10 cellular contexts compared by ENCODE assay signal in genomic region chr6:37209461-37210205, GRCh38. TPM values are rescaled to one million over a fixed set of nuclear protein-coding genes. Genes with fewer than 3 reads are reported as not detected.
DNase-seq lines count a peak whose midpoint lies in the region; ATAC-seq and TF ChIP-seq lines count a peak whose summit lies in the region.
"Had no signal": no experiment of that assay in that cellular context is flagged by ENCODE, and none has a peak within 500 bp of the region (broad histone marks: within the 10 kb centered on the region; RNA-seq: fewer than 3 reads in every experiment).

No MANE protein-coding gene starts in this region.

- POLR2A ChIA-PET in activated CD4-positive, alpha-beta memory T cell treated with anti-CD3 and anti-CD28 coated beads, Interleukin-2, amount 10 ng/mL, durations not matched to agents 7 days and 5 days (lab: Charles Lee) = interaction anchor here (0.8 to 17.3 kb wide), 13 partner anchors 10 to 224 kb away, joined by 3 to 525 read pairs (median 5); partner anchors contain the start of genes CMTR1, MTCH1, PIM1 and TBC1D22B

- H3K9ac ChIP-seq in OCI-LY3 (ENCODE audit: low read length) = peak overlapping the region; percentile 31; the same call in 1 of the 2 replicates

- H3K9me3 ChIP-seq in OCI-LY3 (ENCODE audit: insufficient read depth, low read length) = no peaks in the 10 kb centered on the region
- H3K9me3 ChIP-seq: MG63 had no signal

- H3K36me3 ChIP-seq in OCI-LY3 (replicated peaks; ENCODE audit: low read depth, low read length) = no peaks in the 10 kb centered on the region
- H3K36me3 ChIP-seq: MG63 had no signal

- peak overlapping the region; percentile 14 for H3K4me2 ChIP-seq in OCI-LY3 (ENCODE audit: low read length)

- CTCF ChIA-PET in activated CD4-positive, alpha-beta memory T cell treated with anti-CD3 and anti-CD28 coated beads, Interleukin-2, amount 10 ng/mL, durations not matched to agents 7 days and 5 days (lab: Charles Lee) = interaction anchor here (0.5 to 17.3 kb wide), 36 partner anchors 9 to 450 kb away, joined by 3 to 786 read pairs (median 4); partner anchors contain the start of genes C6orf89, MTCH1, PIM1 and TBC1D22B

- no peaks in the 10 kb centered on the region for H3K27me3 ChIP-seq in OCI-LY3 (ENCODE audit: low read depth, low read length)
- H3K27me3 ChIP-seq: MG63 had no signal

- H3K27ac ChIP-seq in OCI-LY3 (ENCODE audit: low read length) = peak overlapping the region; percentile 22
- H3K27ac ChIP-seq: C4-2B had no signal

- DNase-seq in activated CD4-positive, alpha-beta memory T cell treated with anti-CD3 and anti-CD28 coated beads, Interleukin-2, amount 10 ng/mL, durations not matched to agents 7 days and 5 days = peak; percentile 55
- DNase-seq in stimulated activated CD4-positive, alpha-beta T cell treated with anti-CD3 and anti-CD28 coated beads, Interleukin-4, amount 100 ng/mL, for 1 hour = peak; percentile 27
- DNase-seq in DMS153 (lab: John Stamatoyannopoulos, UW) (no peak), DMS53 treated with DMSO at 0.1 percent for 48 hours (lab: John Stamatoyannopoulos, UW; ENCODE audit: unreplicated experiment) (no peak), COR-L47 (lab: John Stamatoyannopoulos, UW) (no peak)

- no peaks in the 10 kb centered on the region for H3K36me3 Mint-ChIP-seq in activated CD4-positive, alpha-beta memory T cell treated with anti-CD3 and anti-CD28 coated beads, Interleukin-2, amount 10 ng/mL, durations not matched to agents 7 days and 5 days (ENCODE audit: low read depth)
- H3K36me3 Mint-ChIP-seq in activated naive CD8-positive, alpha-beta T cell = no peaks in the 10 kb centered on the region

- H3K79me2 ChIP-seq in OCI-LY3 (ENCODE audit: low read length) = no peaks in the 10 kb centered on the region

- no peaks in the 10 kb centered on the region for H4K20me1 ChIP-seq in OCI-LY3 (ENCODE audit: insufficient read depth, low read length)

- H3K4me1 Mint-ChIP-seq in activated CD4-positive, alpha-beta memory T cell treated with anti-CD3 and anti-CD28 coated beads, Interleukin-2, amount 10 ng/mL, durations not matched to agents 7 days and 5 days = peaks cover 52% of the 10 kb centered on the region
- peaks cover 44% of the 10 kb centered on the region for H3K4me1 Mint-ChIP-seq in activated naive CD8-positive, alpha-beta T cell (ENCODE audit: low read depth)

- H3K27ac Mint-ChIP-seq in activated CD4-positive, alpha-beta memory T cell treated with anti-CD3 and anti-CD28 coated beads, Interleukin-2, amount 10 ng/mL, durations not matched to agents 7 days and 5 days = peak overlapping the region; percentile 85
- H3K27ac Mint-ChIP-seq in activated naive CD8-positive, alpha-beta T cell = peak overlapping the region; percentile 91

- H3K9me3 Mint-ChIP-seq in activated CD4-positive, alpha-beta memory T cell treated with anti-CD3 and anti-CD28 coated beads, Interleukin-2, amount 10 ng/mL, durations not matched to agents 7 days and 5 days = no peaks in the 10 kb centered on the region
- H3K9me3 Mint-ChIP-seq in activated naive CD8-positive, alpha-beta T cell (ENCODE audit: low read depth) = no peaks in the 10 kb centered on the region

- no peak overlapping the region for H3K4me3 ChIP-seq in OCI-LY3 (ENCODE audit: low read length)
- H3K4me3 ChIP-seq: MG63 had no signal

- ATAC-seq in HG02678 (IDR thresholded peaks at IDR 0.05; ENCODE audit: unreplicated experiment) = no peak

- no peak for TF ChIP-seq CTCF in OCI-LY3 (IDR thresholded peaks at IDR 0.05; ENCODE audit: low read depth, low read length)

- no peaks in the 10 kb centered on the region for H3K27me3 Mint-ChIP-seq in activated CD4-positive, alpha-beta memory T cell treated with anti-CD3 and anti-CD28 coated beads, Interleukin-2, amount 10 ng/mL, durations not matched to agents 7 days and 5 days
- no peaks in the 10 kb centered on the region for H3K27me3 Mint-ChIP-seq in activated naive CD8-positive, alpha-beta T cell

- peaks cover 58% of the 10 kb centered on the region for H3K4me1 ChIP-seq in OCI-LY3 (ENCODE audit: low read length)

- peak overlapping the region; percentile 56 for H2AFZ ChIP-seq in OCI-LY3 (ENCODE audit: low read depth, low read length)

- H3K4me3 Mint-ChIP-seq in activated CD4-positive, alpha-beta memory T cell treated with anti-CD3 and anti-CD28 coated beads, Interleukin-2, amount 10 ng/mL, durations not matched to agents 7 days and 5 days = peak overlapping the region; percentile 8
- peak overlapping the region; percentile 62 for H3K4me3 Mint-ChIP-seq in activated naive CD8-positive, alpha-beta T cell

RNA-seq across cellular contexts. Expression of gene PIM1, which starts 39.7 kb away (rescaled TPM):
- total RNA-seq in activated CD4-positive, alpha-beta memory T cell treated with anti-CD3 and anti-CD28 coated beads, Interleukin-2, amount 10 ng/mL, durations not matched to agents 7 days and 5 days = 100 to 1,000 TPM; 497 to 505 TPM

RNA-seq across cellular contexts. Expression of gene TBC1D22B, which starts 47.9 kb away (rescaled TPM):
- 10 to 100 TPM; 16.5 TPM for total RNA-seq in activated CD4-positive, alpha-beta memory T cell treated with anti-CD3 and anti-CD28 coated beads, Interleukin-2, amount 10 ng/mL, durations not matched to agents 7 days and 5 days

RNA-seq across cellular contexts. Expression of gene TMEM217, which starts 48.3 kb away (rescaled TPM):
- total RNA-seq in activated CD4-positive, alpha-beta memory T cell treated with anti-CD3 and anti-CD28 coated beads, Interleukin-2, amount 10 ng/mL, durations not matched to agents 7 days and 5 days = 1 to 10 TPM; 1.6 to 2.1 TPM

Comparison
In these comparisons a context has a peak if more than half of its experiments do, and no peak if none do; other contexts are left out.
1. DNase-seq: peak in activated CD4-positive, alpha-beta memory T cell treated with anti-CD3 and anti-CD28 coated beads, Interleukin-2, amount 10 ng/mL, durations not matched to agents 7 days and 5 days (single experiment) and stimulated activated CD4-positive, alpha-beta T cell treated with anti-CD3 and anti-CD28 coated beads, Interleukin-4, amount 100 ng/mL, for 1 hour (single experiment); none in DMS153 (single experiment), DMS53 treated with DMSO at 0.1 percent for 48 hours (single experiment) and COR-L47 (single experiment).